ENCODE assay signal across 27 cellular contexts in genomic region chr16:11779074-11779473, GRCh38.
"Had no signal": no experiment of that assay in that cellular context is flagged by ENCODE, and none has a peak within 500 bp of the region (broad histone marks: within the 10 kb centered on the region; RNA-seq: fewer than 3 reads in every experiment).

No MANE protein-coding gene starts in this region.

- H3K36me3 Mint-ChIP-seq: naive B cell, natural killer cell had no signal

- FAIRE-seq: urothelium cell line had no signal

- H3K4me1 ChIP-seq: neural progenitor cell had no signal

- H3K27me3 ChIP-seq: hepatocyte, neural progenitor cell, neutrophil, right atrium auricular region, spleen, suprapubic skin, tibial artery, upper lobe of right lung had no signal

- H3K27me3 Mint-ChIP-seq: naive B cell; progenitor cell of endocrine pancreas; stimulated activated naive CD8-positive, alpha-beta T cell treated with anti-CD3 and anti-CD28 coated beads, Interleukin-15, Interleukin-2, amounts not matched to agents 100 ng/mL and 50 ng/mL, for 24 hours had no signal

- H3K27ac Mint-ChIP-seq: mesothelial cell of epicardium; natural killer cell; nephron progenitor cell; neural progenitor cell; progenitor cell of endocrine pancreas; stimulated activated effector memory CD8-positive, alpha-beta T cell treated with anti-CD3 and anti-CD28 coated beads, Interleukin-12 subunit alpha, Interleukin-12 subunit beta, amount 100 ng/mL, for 72 hours; stimulated activated naive CD8-positive, alpha-beta T cell treated with anti-CD3 and anti-CD28 coated beads, Interleukin-15, Interleukin-2, amounts not matched to agents 100 ng/mL and 50 ng/mL, for 24 hours had no signal

- DNase-seq: islet precursor cell; left ventricle myocardium inferior; mesendoderm; naive B cell; natural killer cell; nephron progenitor cell; occipital lobe; spleen; stimulated activated CD4-positive, alpha-beta T cell treated with anti-CD3 and anti-CD28 coated beads, Interleukin-4, amount 100 ng/mL, for 24 hours; stimulated activated naive CD4-positive, alpha-beta T cell; tibial artery; trophoblast cell; upper lobe of right lung had no signal

- H3K9ac ChIP-seq: neural progenitor cell had no signal

- H3K4me3 Mint-ChIP-seq: mesothelial cell of epicardium; naive B cell; natural killer cell; nephron progenitor cell; neural progenitor cell; stimulated activated effector memory CD8-positive, alpha-beta T cell treated with anti-CD3 and anti-CD28 coated beads, Interleukin-12 subunit alpha, Interleukin-12 subunit beta, amount 100 ng/mL, for 72 hours; stimulated activated naive CD8-positive, alpha-beta T cell treated with anti-CD3 and anti-CD28 coated beads, Interleukin-15, Interleukin-2, amounts not matched to agents 100 ng/mL and 50 ng/mL, for 24 hours had no signal

- H3K27ac ChIP-seq: hepatocyte, left ventricle myocardium inferior, neural progenitor cell, neutrophil, right atrium auricular region, skin epidermis, spleen, suprapubic skin, thoracic aorta, upper lobe of right lung had no signal

- H2AFZ ChIP-seq: hepatocyte, neural progenitor cell had no signal

- ATAC-seq: natural killer cell; sciatic nerve; stimulated activated effector memory CD8-positive, alpha-beta T cell treated with anti-CD3 and anti-CD28 coated beads, Interleukin-12 subunit alpha, Interleukin-12 subunit beta, amount 100 ng/mL, for 72 hours; upper lobe of right lung had no signal

- H3K9me3 Mint-ChIP-seq: mesothelial cell of epicardium; naive B cell; natural killer cell; nephron progenitor cell; neural progenitor cell; stimulated activated effector memory CD8-positive, alpha-beta T cell treated with anti-CD3 and anti-CD28 coated beads, Interleukin-12 subunit alpha, Interleukin-12 subunit beta, amount 100 ng/mL, for 72 hours; stimulated activated naive CD8-positive, alpha-beta T cell treated with anti-CD3 and anti-CD28 coated beads, Interleukin-15, Interleukin-2, amounts not matched to agents 100 ng/mL and 50 ng/mL, for 24 hours had no signal

- H3K9me3 ChIP-seq: left ventricle myocardium inferior, neutrophil, right atrium auricular region, spleen, suprapubic skin, thoracic aorta, tibial artery, upper lobe of right lung had no signal

- H3K4me3 ChIP-seq: hepatocyte, left ventricle myocardium inferior, lung, neural progenitor cell, right atrium auricular region, skin epidermis, spleen, suprapubic skin, thoracic aorta, tibial artery, upper lobe of right lung had no signal

- H3K4me2 ChIP-seq: hepatocyte, neural progenitor cell had no signal
